In genomic region chr5:115579216-115579615, GRCh38 we compare ENCODE assay signal across 2 cellular contexts.
TF ChIP-seq lines count a peak whose summit lies in the region.

No MANE protein-coding gene starts in this region.

TF ChIP-seq in IMR-90, 13 proteins besides CTCF, POLR2A, EP300 and RAD21:
- TF ChIP-seq RCOR1 (IDR thresholded peaks at IDR 0.05; ENCODE audit: insufficient replicate concordance, low read length), result no peak
- no peak for TF ChIP-seq MXI1 (IDR thresholded peaks at IDR 0.05; ENCODE audit: borderline replicate concordance, low read depth, low read length)
- TF ChIP-seq ELK1 (IDR thresholded peaks at IDR 0.05; ENCODE audit: borderline replicate concordance, low read depth, low read length), result no peak
- no peak for TF ChIP-seq USF2 (IDR thresholded peaks at IDR 0.05; ENCODE audit: low read depth, low read length)
- TF ChIP-seq SMC3 (IDR thresholded peaks at IDR 0.05; ENCODE audit: low read depth, low read length), result no peak
- no peak for TF ChIP-seq FOS (IDR thresholded peaks at IDR 0.05; ENCODE audit: low read depth, low read length)
- TF ChIP-seq CEBPB (IDR thresholded peaks at IDR 0.05; ENCODE audit: low read depth, low read length), result no peak
- TF ChIP-seq BHLHE40 (IDR thresholded peaks at IDR 0.05; ENCODE audit: low read depth, low read length), result no peak
- TF ChIP-seq MAFK (IDR thresholded peaks at IDR 0.05; ENCODE audit: low read depth, low read length), result no peak
- TF ChIP-seq MAZ (IDR thresholded peaks at IDR 0.05; ENCODE audit: borderline replicate concordance, low read depth, low read length), result no peak
- TF ChIP-seq CHD1 (IDR thresholded peaks at IDR 0.05; ENCODE audit: low read depth, low read length), result no peak
- no peak for TF ChIP-seq NFE2L2 (IDR thresholded peaks at IDR 0.05; ENCODE audit: low read depth, low read length)
- no peak for TF ChIP-seq RFX5 (IDR thresholded peaks at IDR 0.05; ENCODE audit: low read depth, low read length)

TF ChIP-seq in GM23338, 12 proteins besides CTCF, POLR2A, EP300 and RAD21:
- TF ChIP-seq ZNF114 (CRISPR knock-in tag; IDR thresholded peaks at IDR 0.05) (no peak), ETS1 (IDR thresholded peaks at IDR 0.05) (no peak), ZNF331 (CRISPR knock-in tag; IDR thresholded peaks at IDR 0.05; ENCODE audit: low read depth) (no peak), EZH2 (IDR thresholded peaks at IDR 0.05; ENCODE audit: low read depth, unreplicated experiment) (no peak), POLR2AphosphoS5 (IDR thresholded peaks at IDR 0.05; ENCODE audit: low read depth) (no peak), NANOG (IDR thresholded peaks at IDR 0.05; ENCODE audit: borderline replicate concordance) (no peak), STAT1 (IDR thresholded peaks at IDR 0.05; ENCODE audit: unreplicated experiment) (no peak), REST (IDR thresholded peaks at IDR 0.05; ENCODE audit: unreplicated experiment) (no peak), CREB1 (CRISPR knock-in tag; IDR thresholded peaks at IDR 0.05; ENCODE audit: low read depth) (no peak), ZNF462 (CRISPR knock-in tag; IDR thresholded peaks at IDR 0.05) (no peak), JUNB (IDR thresholded peaks at IDR 0.05; ENCODE audit: unreplicated experiment) (no peak), EZH2phosphoT487 (IDR thresholded peaks at IDR 0.05; ENCODE audit: unreplicated experiment) (no peak)
